Comparison of ENCODE assay signal across 23 cellular contexts in the genomic region with DNA sequence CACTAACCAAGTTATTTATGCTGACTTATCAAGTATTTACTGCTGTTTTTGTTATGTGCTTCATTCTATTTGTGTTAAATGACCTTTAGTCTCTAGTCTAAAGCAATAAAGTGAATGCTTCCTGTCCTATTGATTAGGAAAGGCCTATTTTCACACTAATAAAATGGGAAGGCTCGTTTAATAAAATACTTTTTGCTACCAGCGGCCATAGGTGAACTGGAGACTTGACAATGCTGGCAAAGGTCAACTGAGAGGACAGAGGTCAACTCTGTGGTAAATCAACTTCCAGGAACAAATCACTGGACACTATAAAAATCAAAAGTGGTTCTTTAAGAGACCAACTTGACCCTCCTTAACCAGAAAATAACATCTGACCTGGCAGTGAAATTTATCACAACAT.
A peak's percentile ranks its signal among the peaks of the same experiment; 100 is the strongest.
DNase-seq lines count a peak whose midpoint lies in the region; ATAC-seq and TF ChIP-seq lines count a peak whose summit lies in the region.
"Had no signal": no experiment of that assay in that cellular context is flagged by ENCODE, and none has a peak within 500 bp of the region (broad histone marks: within the 10 kb centered on the region; RNA-seq: fewer than 3 reads in every experiment).

No MANE protein-coding gene starts in this region.

- DNase-seq in NCI-H748 (lab: John Stamatoyannopoulos, UW; ENCODE audit: unreplicated experiment): peak; percentile 36
- no peak for DNase-seq in NCI-H748 treated with DMSO at 0.1 percent for 48 hours (lab: John Stamatoyannopoulos, UW)
- no peak for DNase-seq in left lobe of liver (ENCODE audit: low spot score)
- DNase-seq in right lobe of liver: no peak
- DNase-seq in NCI-H146 treated with DMSO at 0.1 percent for 48 hours (lab: John Stamatoyannopoulos, UW; ENCODE audit: unreplicated experiment): no peak
- no peak for DNase-seq in hepatocyte (ENCODE audit: low spot score)
- DNase-seq in activated T-cell treated with anti-CD3 and anti-CD28 coated beads, Interleukin-2, amount 50 U/mL, for 48 hours: no peak
- DNase-seq: 8988T; ACHN; AML-193; BE2C; CD4-positive, alpha-beta T cell; CD8-positive, alpha-beta memory T cell; DMS 273 treated with DMSO at 0.1 percent for 48 hours; DMS79; EL; GDM1; GM23248; H7; HCEC 1CT had no signal

- TF ChIP-seq POLR2A in right lobe of liver (IDR thresholded peaks at IDR 0.05): no peak

- no peaks in the 10 kb centered on the region for H3K36me3 ChIP-seq in right lobe of liver
- no peaks in the 10 kb centered on the region for H3K36me3 ChIP-seq in hepatocyte (replicated peaks; ENCODE audit: insufficient read depth, low read depth)
- H3K36me3 ChIP-seq: BE2C; BLaER1 treated with 17β-estradiol and CSF1 and Interleukin-3, amounts not matched to agents 10 nM and 100 nM had no signal

- WGBS in right lobe of liver (ENCODE audit: insufficient coverage, low coverage, low lambda C conversion rate, missing lambda C conversion rate): 12% methylated on average over 2 of the region's 2 CpGs
- 37% methylated on average over 2 of the region's 2 CpGs for WGBS in hepatocyte (ENCODE audit: low lambda C conversion rate, missing lambda C conversion rate)

- H3K4me1 ChIP-seq in right lobe of liver (peaks cover 0 to 17% (median 0%) of the 10 kb centered on the region in 4 donors), hepatocyte (ENCODE audit: insufficient read depth) (no peaks in the 10 kb centered on the region)
- H3K4me1 ChIP-seq: A549; BLaER1 treated with 17β-estradiol and CSF1 and Interleukin-3, amounts not matched to agents 10 nM and 100 nM had no signal

- no peaks in the 10 kb centered on the region for H3K27me3 ChIP-seq in right lobe of liver
- H3K27me3 ChIP-seq in hepatocyte: no peaks in the 10 kb centered on the region
- H3K27me3 ChIP-seq: BE2C; BLaER1 treated with 17β-estradiol and CSF1 and Interleukin-3, amounts not matched to agents 10 nM and 100 nM had no signal

- H3K27ac ChIP-seq in right lobe of liver (no peak overlapping the region), hepatocyte (no peak overlapping the region)
- H3K27ac ChIP-seq: A549; BLaER1 treated with 17β-estradiol and CSF1 and Interleukin-3, amounts not matched to agents 10 nM and 100 nM; GM23248 had no signal

- intact Hi-C loops in right lobe of liver (cut with DNase I): no loop called here

- no peaks in the 10 kb centered on the region for H3K9me3 ChIP-seq in right lobe of liver
- H3K9me3 ChIP-seq in hepatocyte (ENCODE audit: low read depth): no peaks in the 10 kb centered on the region
- H3K9me3 ChIP-seq: A549; BE2C; BLaER1 treated with 17β-estradiol and CSF1 and Interleukin-3, amounts not matched to agents 10 nM and 100 nM had no signal

- H3K9me2 ChIP-seq in hepatocyte (replicated peaks; ENCODE audit: insufficient read depth): no peaks in the 10 kb centered on the region

- H3K4me2 ChIP-seq in hepatocyte: no peak overlapping the region
- H3K4me2 ChIP-seq: A549; BLaER1 treated with 17β-estradiol and CSF1 and Interleukin-3, amounts not matched to agents 10 nM and 100 nM had no signal

- peak; percentile 77 for ATAC-seq in left lobe of liver
- ATAC-seq in right lobe of liver: peak; percentile 70 to 87 (median 77)
- ATAC-seq: A549, GM12878 had no signal

- H3K79me2 ChIP-seq in hepatocyte: no peaks in the 10 kb centered on the region

- TF ChIP-seq CTCF in right lobe of liver (IDR thresholded peaks at IDR 0.05): no peak
- no peak for TF ChIP-seq CTCF in hepatocyte (IDR thresholded peaks at IDR 0.05; ENCODE audit: poor library complexity)

- H3K4me3 ChIP-seq in right lobe of liver: no peak overlapping the region
- H3K4me3 ChIP-seq in hepatocyte: no peak overlapping the region
- H3K4me3 ChIP-seq: A549; BLaER1 treated with 17β-estradiol and CSF1 and Interleukin-3, amounts not matched to agents 10 nM and 100 nM; GM12878; GM23248 had no signal

- H4K20me1 ChIP-seq in hepatocyte (ENCODE audit: insufficient read depth, poor library complexity, severe bottlenecking): no peaks in the 10 kb centered on the region
- H4K20me1 ChIP-seq: BLaER1 treated with 17β-estradiol and CSF1 and Interleukin-3, amounts not matched to agents 10 nM and 100 nM had no signal

- no peak overlapping the region for H2AFZ ChIP-seq in hepatocyte
- H2AFZ ChIP-seq: GM23248 had no signal
